ENCODE assay signal across 10 cellular contexts in genomic region chr5:35136386-35136785, GRCh38.
DNase-seq lines count a peak whose midpoint lies in the region; ATAC-seq and TF ChIP-seq lines count a peak whose summit lies in the region.
"Had no signal": no experiment of that assay in that cellular context is flagged by ENCODE, and none has a peak within 500 bp of the region (broad histone marks: within the 10 kb centered on the region; RNA-seq: fewer than 3 reads in every experiment).

No MANE protein-coding gene starts in this region.

- no peak overlapping the region for H4K5ac ChIP-seq in mesendoderm (ENCODE audit: low read length)

- no peaks in the 10 kb centered on the region; the same call in 1 of the 2 replicates for H4K20me1 ChIP-seq in DND-41 (ENCODE audit: insufficient read depth, low read length)

- no peak overlapping the region for H2BK120ac ChIP-seq in mesendoderm (ENCODE audit: low read depth, low read length)

- H4K8ac ChIP-seq in mesendoderm (ENCODE audit: low read depth, low read length): no peak overlapping the region

- no peak overlapping the region for H3K4ac ChIP-seq in mesendoderm (ENCODE audit: low read depth, low read length)

- no peak overlapping the region for H3K23ac ChIP-seq in mesendoderm (ENCODE audit: low read length)

- H3K27me3 ChIP-seq in DND-41 (ENCODE audit: insufficient read depth, low read length, poor library complexity): peaks cover 22% of the 10 kb centered on the region
- no peaks in the 10 kb centered on the region for H3K27me3 ChIP-seq in mesendoderm (ENCODE audit: insufficient read depth, low read length, poor library complexity)
- no peaks in the 10 kb centered on the region for H3K27me3 ChIP-seq in H7 (ENCODE audit: control insufficient read depth, insufficient read depth, low read length)
- H3K27me3 ChIP-seq: gastroesophageal sphincter had no signal

- H3K18ac ChIP-seq in mesendoderm (ENCODE audit: low read length): no peak overlapping the region

- H3K9ac ChIP-seq in DND-41 (ENCODE audit: low read depth, low read length) (no peak overlapping the region), mesendoderm (ENCODE audit: low read length) (no peak overlapping the region)

- H3K27me3 Mint-ChIP-seq in activated T-helper 17 cell treated with anti-CD3 and anti-CD28 coated beads, Interleukin-2, amount 50 U/mL, for 72 hours: peaks cover 13% of the 10 kb centered on the region

- no peak overlapping the region for H2AK5ac ChIP-seq in mesendoderm (ENCODE audit: low read length)

- no peaks in the 10 kb centered on the region for H3K79me1 ChIP-seq in mesendoderm (ENCODE audit: low read length)

- H2AFZ ChIP-seq in DND-41 (ENCODE audit: low read depth, low read length): no peak overlapping the region

- no peaks in the 10 kb centered on the region for H3K79me2 ChIP-seq in DND-41 (ENCODE audit: insufficient read depth, low read length)
- H3K79me2 ChIP-seq in mesendoderm (ENCODE audit: control insufficient read depth, insufficient read depth, low read length): no peaks in the 10 kb centered on the region

- H3K4me1 ChIP-seq in DND-41 (ENCODE audit: insufficient read depth, low read length) (0 out of 2 replicates have a peak, but pooled peaks cover 2% of the 10 kb centered on the region), mesendoderm (ENCODE audit: control insufficient read depth, low read depth, low read length) (no peaks in the 10 kb centered on the region)
- H3K4me1 ChIP-seq: gastroesophageal sphincter had no signal

- no peak overlapping the region for H3K27ac ChIP-seq in DND-41 (ENCODE audit: low read length)
- no peak overlapping the region for H3K27ac ChIP-seq in mesendoderm (ENCODE audit: low read depth, low read length)
- H3K27ac ChIP-seq: gastroesophageal sphincter had no signal

- H2BK5ac ChIP-seq in mesendoderm (ENCODE audit: low read length): no peak overlapping the region

- H3K36me3 Mint-ChIP-seq in activated T-helper 17 cell treated with anti-CD3 and anti-CD28 coated beads, Interleukin-2, amount 50 U/mL, for 72 hours (ENCODE audit: low read depth): no peaks in the 10 kb centered on the region

- H3K4me1 Mint-ChIP-seq in activated T-helper 17 cell treated with anti-CD3 and anti-CD28 coated beads, Interleukin-2, amount 50 U/mL, for 72 hours: no peaks in the 10 kb centered on the region

- no peak for TF ChIP-seq CTCF in DND-41 (IDR thresholded peaks at IDR 0.05; ENCODE audit: borderline replicate concordance, extremely low read depth, low read length, poor library complexity, severe bottlenecking)
- TF ChIP-seq CTCF in HFF-Myc (IDR thresholded peaks at IDR 0.05; ENCODE audit: low read depth, low read length, missing control alignments): no peak

- WGBS in mesendoderm (ENCODE audit: extremely low coverage, insufficient coverage, low lambda C conversion rate): no CpG with 5 or more reads among the region's 4 CpGs

- peak; percentile 68 for DNase-seq in DND-41
- DNase-seq in HFF-Myc (ENCODE audit: extremely low read depth, low read depth): peak; percentile 84
- DNase-seq in mesendoderm: peak; percentile 13
- DNase-seq in ureter (ENCODE audit: low spot score): no peak
- DNase-seq in H7: no peak
- DNase-seq in NCI-H1417 (lab: John Stamatoyannopoulos, UW): no peak
- DNase-seq: NCI-H446 treated with DMSO at 0.1 percent for 48 hours had no signal

- H3K4me3 ChIP-seq in DND-41 (ENCODE audit: low read depth in 1 of 2, low read length in 2 of 2) (no peak overlapping the region), HFF-Myc (replicated peaks; ENCODE audit: low read depth, low read length) (no peak overlapping the region), mesendoderm (ENCODE audit: low read length) (no peak overlapping the region), H7 (ENCODE audit: insufficient read depth, low read depth, low read length) (no peak overlapping the region)
- H3K4me3 ChIP-seq: gastroesophageal sphincter had no signal

- no peaks in the 10 kb centered on the region for H3K9me3 ChIP-seq in DND-41 (ENCODE audit: insufficient read depth, low read length, severe bottlenecking)
- H3K9me3 ChIP-seq: gastroesophageal sphincter had no signal

- no peaks in the 10 kb centered on the region for H3K9me3 Mint-ChIP-seq in activated T-helper 17 cell treated with anti-CD3 and anti-CD28 coated beads, Interleukin-2, amount 50 U/mL, for 72 hours

- peak; percentile 99 for ATAC-seq in DND-41 (ENCODE audit: insufficient read depth, low read depth)
- ATAC-seq in activated T-helper 17 cell treated with anti-CD3 and anti-CD28 coated beads, Interleukin-2, amount 50 U/mL, for 72 hours (replicated peaks): peak; percentile 77
- no peak for ATAC-seq in HG02840 (IDR thresholded peaks at IDR 0.05; ENCODE audit: low FRiP score, unreplicated experiment)
- ATAC-seq: gastroesophageal sphincter had no signal

- H3K36me3 ChIP-seq in DND-41 (ENCODE audit: insufficient read depth, low read length): no peaks in the 10 kb centered on the region
- no peaks in the 10 kb centered on the region for H3K36me3 ChIP-seq in mesendoderm (ENCODE audit: control insufficient read depth, insufficient read depth, low read length)
- no peaks in the 10 kb centered on the region for H3K36me3 ChIP-seq in H7 (replicated peaks; ENCODE audit: control insufficient read depth, insufficient read depth, low read length)
- H3K36me3 ChIP-seq: gastroesophageal sphincter had no signal

- H3K4me2 ChIP-seq in DND-41 (ENCODE audit: insufficient read depth, low read length): no peak overlapping the region
- no peak overlapping the region for H3K4me2 ChIP-seq in mesendoderm (ENCODE audit: low read length)

- H3K56ac ChIP-seq in mesendoderm (ENCODE audit: low read length): no peak overlapping the region

- H3K4me3 Mint-ChIP-seq in activated T-helper 17 cell treated with anti-CD3 and anti-CD28 coated beads, Interleukin-2, amount 50 U/mL, for 72 hours: no peak overlapping the region

- H2BK15ac ChIP-seq in mesendoderm (replicated peaks; ENCODE audit: low read depth): no peak overlapping the region

- no peak overlapping the region for H3K27ac Mint-ChIP-seq in activated T-helper 17 cell treated with anti-CD3 and anti-CD28 coated beads, Interleukin-2, amount 50 U/mL, for 72 hours

Comparison
In these comparisons a context has a peak if more than half of its experiments do, and no peak if none do; other contexts are left out.
1. DNase-seq: peak in DND-41 (single experiment), HFF-Myc (single experiment) and mesendoderm (single experiment); none in ureter (single experiment), H7 (single experiment) and NCI-H1417 (0 of 3).